In the genomic region with DNA sequence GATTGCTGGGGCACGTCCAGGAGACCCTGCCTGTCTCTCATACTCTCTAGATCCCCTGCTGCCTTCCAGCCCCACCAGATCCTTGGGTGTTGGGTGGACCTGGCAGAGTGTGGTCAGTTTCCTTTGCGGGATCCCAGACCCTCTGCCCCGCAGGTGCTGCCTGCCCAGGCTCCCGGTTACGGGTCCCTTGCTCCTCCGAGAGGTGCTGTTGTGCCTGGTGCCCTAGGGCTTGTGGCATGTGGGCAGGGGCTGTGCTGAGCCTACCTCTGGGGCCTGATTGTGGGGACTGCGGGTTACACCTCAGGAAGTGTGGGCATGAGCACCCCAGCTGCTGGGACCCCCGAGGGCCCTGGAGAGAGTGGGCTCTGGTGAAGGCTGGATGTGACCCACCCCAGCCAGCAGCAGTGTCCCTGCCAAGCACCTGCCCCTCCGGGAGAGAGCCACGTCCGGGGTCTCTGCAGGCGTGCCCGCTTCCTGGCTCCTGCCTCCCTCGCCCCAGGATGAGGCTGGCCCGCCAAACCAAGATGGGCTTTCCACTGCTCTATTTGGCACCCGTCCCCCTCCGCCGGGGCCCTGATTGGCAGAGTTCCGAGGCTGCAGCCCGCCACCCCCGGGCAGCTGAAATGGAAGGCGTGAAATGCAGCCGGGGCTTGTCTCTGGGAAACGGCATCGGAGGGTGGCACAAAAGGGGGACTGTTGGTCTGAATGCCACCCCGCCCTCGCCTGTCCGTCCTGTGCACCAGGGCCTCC, we compare ENCODE assay signal across 8 cellular contexts. TPM values are rescaled to one million over a fixed set of nuclear protein-coding genes. Genes with fewer than 3 reads are reported as not detected.
DNase-seq lines count a peak whose midpoint lies in the region; ATAC-seq and TF ChIP-seq lines count a peak whose summit lies in the region.

No MANE protein-coding gene starts in this region.

- peaks cover 19% of the 10 kb centered on the region for H3F3A ChIP-seq in SK-N-SH (replicated peaks; ENCODE audit: insufficient read depth)

- no peak overlapping the region for H2AFZ ChIP-seq in SK-N-SH (ENCODE audit: low read depth)

- no peak for TF ChIP-seq RAD21 in SK-N-SH (IDR thresholded peaks at IDR 0.05; ENCODE audit: low read length)

- POLR2A ChIA-PET in SK-N-SH (lab: Yijun Ruan, JAX) = no interaction called here

- CTCF ChIA-PET in SK-N-SH (lab: Yijun Ruan, JAX) = interaction anchor here (1.0 kb wide), 1 partner anchor 31 kb away, joined by 3 read pairs; no protein-coding TSS in a partner anchor

- H3K4me3 ChIP-seq in GM12865 (ENCODE audit: low read depth, low read length) (peak overlapping the region; percentile 20), SK-N-SH (ENCODE audit: low read depth in 2 of 2, low read length in 1 of 2) (no peak overlapping the region), esophagus squamous epithelium (peak overlapping the region in 3 of 4 donors; percentile 20 to 53 (median 27))

- ATAC-seq in sciatic nerve = peak; percentile 27

- peaks cover 88% of the 10 kb centered on the region for H4K20me1 ChIP-seq in SK-N-SH (ENCODE audit: insufficient read depth)

- no peak for TF ChIP-seq CTCF in GM12865 (IDR thresholded peaks at IDR 0.05; ENCODE audit: insufficient read depth, low read depth, low read length, missing control alignments)
- TF ChIP-seq CTCF in SK-N-SH (IDR thresholded peaks at IDR 0.05) = no peak
- no peak for TF ChIP-seq CTCF in esophagus squamous epithelium (IDR thresholded peaks at IDR 0.05)

- H3K9me3 ChIP-seq in SK-N-SH (no peaks in the 10 kb centered on the region), esophagus squamous epithelium (no peaks in the 10 kb centered on the region)

- whole genome bisulfite sequencing in SK-N-SH (ENCODE audit: low lambda C conversion rate) = 81% methylated on average over 26 of the region's 28 CpGs
- 38 to 58% methylated on average over 5 to 7 of the region's 28 CpGs for WGBS in esophagus squamous epithelium, 2 donors

- H3K27ac ChIP-seq in SK-N-SH (ENCODE audit: low read depth in 2 of 2, low read length in 1 of 2) = peak overlapping the region in 1 of 2 experiments; percentile 65; a peak in 2 of 4 replicates
- peak overlapping the region in 1 of 4 donors; percentile 55 for H3K27ac ChIP-seq in esophagus squamous epithelium

- TF ChIP-seq EP300 in SK-N-SH (IDR thresholded peaks at IDR 0.05; ENCODE audit: borderline replicate concordance in 1 of 2, low read depth in 1 of 2, low read length in 1 of 2) = no peak

- H3K9ac ChIP-seq in SK-N-SH = no peak overlapping the region

- peak overlapping the region; percentile 68 for H3K4me2 ChIP-seq in SK-N-SH

- H3K9me2 ChIP-seq in SK-N-SH = no peaks in the 10 kb centered on the region

- peaks cover 98% of the 10 kb centered on the region for H3K79me2 ChIP-seq in SK-N-SH (ENCODE audit: insufficient read depth)

- TF ChIP-seq POLR2A in esophagus squamous epithelium (IDR thresholded peaks at IDR 0.05) = no peak

- DNase-seq in GM12865 (ENCODE audit: low read depth) = no peak
- DNase-seq in SK-N-SH = peak; percentile 48
- no peak for DNase-seq in esophagus squamous epithelium (lab: John Stamatoyannopoulos, UW)
- DNase-seq in sciatic nerve (ENCODE audit: low spot score) = no peak
- no peak for DNase-seq in DMS153 (lab: John Stamatoyannopoulos, UW)
- DNase-seq in mucosa of gallbladder (ENCODE audit: low spot score) = no peak
- DNase-seq in SHP77 treated with DMSO at 0.1 percent for 48 hours (lab: John Stamatoyannopoulos, UW) = no peak
- no peak for DNase-seq in RKO (ENCODE audit: low spot score)

- peaks cover 0 to 5% of the 10 kb centered on the region in 2 experiments for H3K36me3 ChIP-seq in SK-N-SH (replicated peaks in 1 of 2; ENCODE audit: control insufficient read depth in 1 of 2, insufficient read depth in 2 of 2, low read length in 1 of 2)
- no peaks in the 10 kb centered on the region for H3K36me3 ChIP-seq in esophagus squamous epithelium

- intact Hi-C loops in esophagus squamous epithelium (cut with DNase I) (no loop called here), sciatic nerve (cut with DNase I) (loop anchor here (5.0 kb wide), 1 partner anchor 221 kb away; no protein-coding TSS in a partner anchor)

- peaks cover 14 to 18% of the 10 kb centered on the region in 2 experiments; a peak in 3 of 4 replicates for H3K4me1 ChIP-seq in SK-N-SH (ENCODE audit: control insufficient read depth in 1 of 2, insufficient read depth in 2 of 2, low read depth in 1 of 2, low read length in 1 of 2)
- H3K4me1 ChIP-seq in esophagus squamous epithelium = peaks cover 15 to 46% (median 24%) of the 10 kb centered on the region in 3 donors

- H3K27me3 ChIP-seq in SK-N-SH (ENCODE audit: insufficient read depth) (no peaks in the 10 kb centered on the region), esophagus squamous epithelium (peaks cover 0 to 14% (median 0%) of the 10 kb centered on the region in 4 donors)

TF ChIP-seq in SK-N-SH, 30 proteins besides CTCF, POLR2A, EP300 and RAD21:
- TF ChIP-seq, protein P1, sequence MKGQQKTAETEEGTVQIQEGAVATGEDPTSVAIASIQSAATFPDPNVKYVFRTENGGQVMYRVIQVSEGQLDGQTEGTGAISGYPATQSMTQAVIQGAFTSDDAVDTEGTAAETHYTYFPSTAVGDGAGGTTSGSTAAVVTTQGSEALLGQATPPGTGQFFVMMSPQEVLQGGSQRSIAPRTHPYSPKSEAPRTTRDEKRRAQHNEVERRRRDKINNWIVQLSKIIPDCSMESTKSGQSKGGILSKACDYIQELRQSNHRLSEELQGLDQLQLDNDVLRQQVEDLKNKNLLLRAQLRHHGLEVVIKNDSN (IDR thresholded peaks at IDR 0.05; ENCODE audit: borderline replicate concordance, low read depth) = no peak
- TF ChIP-seq NFIC (IDR thresholded peaks at IDR 0.05; ENCODE audit: borderline replicate concordance) (no peak), RCOR1 (IDR thresholded peaks at IDR 0.05; ENCODE audit: low read length) (no peak), NRF1 (IDR thresholded peaks at IDR 0.05; ENCODE audit: low read depth, low read length) (no peak)
- TF ChIP-seq, protein P2, sequence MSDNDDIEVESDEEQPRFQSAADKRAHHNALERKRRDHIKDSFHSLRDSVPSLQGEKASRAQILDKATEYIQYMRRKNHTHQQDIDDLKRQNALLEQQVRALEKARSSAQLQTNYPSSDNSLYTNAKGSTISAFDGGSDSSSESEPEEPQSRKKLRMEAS (IDR thresholded peaks at IDR 0.05; ENCODE audit: low read depth) = no peak

RNA-seq across cellular contexts. Expression of a gene that starts 17.0 kb away (rescaled TPM):
- 9.6 and 14.3 TPM in 2 replicates for polyA plus RNA-seq in SK-N-SH (2012; rRNA removed)
- polyA plus RNA-seq in SK-N-SH (2012; cell fraction: cytosol; rRNA removed) = 8.6 and 11.9 TPM in 2 replicates
- 19.0 and 26.1 TPM in 2 replicates for polyA plus RNA-seq in SK-N-SH (2012; cell fraction: nucleus; rRNA removed)
- total RNA-seq in esophagus squamous epithelium = 10 to 100 TPM in 2 of 4 donors, 1 to 10 TPM in 2; 5.6 to 20.8 (median 10.2) TPM
- total RNA-seq in sciatic nerve = 58.4 TPM
- 71.7 TPM for total RNA-seq in mucosa of gallbladder

RNA-seq across cellular contexts. Expression of a gene that starts 52.0 kb away (rescaled TPM):
- polyA plus RNA-seq in SK-N-SH (2012; rRNA removed) = 31.2 and 36.1 TPM in 2 replicates
- polyA plus RNA-seq in SK-N-SH (2012; cell fraction: cytosol; rRNA removed) = 28.8 and 34.3 TPM in 2 replicates
- 14.6 and 17.1 TPM in 2 replicates for polyA plus RNA-seq in SK-N-SH (2012; cell fraction: nucleus; rRNA removed)
- total RNA-seq in esophagus squamous epithelium (10 to 100 TPM; 12.5 to 37.9 (median 22.4) TPM), sciatic nerve (17.1 TPM), mucosa of gallbladder (19.6 TPM)

Comparison
In these comparisons a context has a peak if more than half of its experiments do, and no peak if none do; other contexts are left out.
1. H3K4me3 ChIP-seq: peak in GM12865 (single experiment) and esophagus squamous epithelium (3 of 4); none in SK-N-SH (0 of 2).